Comparison of ENCODE assay signal across 8 cellular contexts in the genomic region with DNA sequence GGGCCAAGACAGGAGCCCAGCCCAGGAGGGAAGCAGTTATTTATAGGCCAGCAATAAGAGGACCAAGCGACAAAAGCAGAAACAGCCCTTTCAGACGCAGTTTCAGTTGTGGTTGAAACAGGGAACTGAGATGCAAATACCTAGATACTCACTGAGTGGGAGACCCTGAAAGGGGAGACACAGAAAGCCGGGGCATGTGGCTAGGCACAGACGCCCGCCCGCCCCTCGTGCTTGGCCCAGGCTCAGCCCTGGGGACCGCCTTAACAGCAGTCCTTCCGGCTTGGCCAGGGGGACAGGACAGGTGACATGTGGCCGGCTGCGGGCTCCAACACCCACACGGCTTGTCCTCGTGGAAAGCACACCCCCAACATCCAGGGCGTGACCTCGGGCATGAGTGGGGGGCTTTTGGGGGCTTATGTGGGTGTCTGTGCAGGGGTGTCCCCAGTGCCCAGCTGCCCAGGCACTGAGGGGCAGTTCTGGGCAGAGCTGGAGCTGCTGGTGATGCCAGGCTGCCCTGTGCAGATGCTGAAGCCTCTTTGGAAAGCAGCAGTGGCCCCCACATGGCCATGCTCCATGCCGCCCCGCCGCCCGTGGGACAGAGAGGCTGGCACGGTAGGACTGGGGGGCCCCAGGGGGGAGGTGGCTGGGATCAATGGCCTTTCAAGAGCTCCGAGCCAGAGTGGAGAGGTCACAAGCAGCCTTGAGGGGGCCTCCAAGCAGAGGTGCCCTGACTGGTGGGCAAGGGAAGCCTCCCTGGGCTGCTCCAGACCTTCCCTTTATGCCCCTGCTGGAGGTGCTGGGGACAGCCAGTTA. TPM values are rescaled to one million over a fixed set of nuclear protein-coding genes. Genes with fewer than 3 reads are reported as not detected.
DNase-seq lines count a peak whose midpoint lies in the region; ATAC-seq and TF ChIP-seq lines count a peak whose summit lies in the region.

No MANE protein-coding gene starts in this region.

- DNase-seq in NOMO-1 treated with DMSO at 0.1 percent for 48 hours (lab: John Stamatoyannopoulos, UW; ENCODE audit: unreplicated experiment) (peak; percentile 91), mucosa of descending colon (peak; percentile 30 to 64 (median 35)), AML-193 (lab: John Stamatoyannopoulos, UW) (no peak), epidermal melanocyte (ENCODE audit: insufficient read length, low spot score) (no peak), Right ventricle myocardium inferior (ENCODE audit: missing footprints) (no peak), NCI-H748 (lab: John Stamatoyannopoulos, UW; ENCODE audit: unreplicated experiment) (no peak)

- peak; percentile 82 for ATAC-seq in HG02759 (IDR thresholded peaks at IDR 0.05; ENCODE audit: unreplicated experiment)
- peak; percentile 57 for ATAC-seq in mucosa of descending colon
- ATAC-seq in Right ventricle myocardium inferior = no peak

- no peak for TF ChIP-seq CTCF in mucosa of descending colon (IDR thresholded peaks at IDR 0.05)

- no peak overlapping the region for H3K4me3 ChIP-seq in mucosa of descending colon

- TF ChIP-seq POLR2A in GM18951 (IDR thresholded peaks at IDR 0.05; ENCODE audit: extremely low read depth, insufficient read depth, insufficient read length) = peak; percentile 32

- no peaks in the 10 kb centered on the region for H3K36me3 ChIP-seq in mucosa of descending colon (ENCODE audit: low read depth)

- intact Hi-C loops in mucosa of descending colon (cut with DNase I, micrococcal nuclease) (no loop called here), Right ventricle myocardium inferior (cut with DNase I) (no loop called here)

- in situ Hi-C loops in GM18951 (cut with MboI; ENCODE audit: low sequenced_read_pairs, unreplicated experiment) = no loop called here

- H3K9me3 ChIP-seq in mucosa of descending colon = no peaks in the 10 kb centered on the region

- H3K4me1 ChIP-seq in mucosa of descending colon (ENCODE audit: low read depth) = no peaks in the 10 kb centered on the region

RNA-seq across cellular contexts. Expression of a gene that starts 2.1 kb away (rescaled TPM):
- total RNA-seq in mucosa of descending colon (1 to 10 TPM in 1 of 3 donors, under 1 TPM in 2; 0.38 to 2.2 (median 0.39) TPM), Right ventricle myocardium inferior (not detected)

RNA-seq across cellular contexts. Expression of a gene that starts 51.3 kb away (rescaled TPM):
- total RNA-seq in mucosa of descending colon (100 to 1,000 TPM in 1 of 3 donors, 10 to 100 TPM in 1, 1 to 10 TPM in 1; 4.6 to 145 (median 20.3) TPM), Right ventricle myocardium inferior (2.5 TPM)

RNA-seq across cellular contexts. Expression of a gene that starts 58.8 kb away (rescaled TPM):
- total RNA-seq in mucosa of descending colon (1 to 10 TPM; 6.0 to 8.4 (median 6.9) TPM), Right ventricle myocardium inferior (1.9 TPM)

Comparison
In these comparisons a context has a peak if more than half of its experiments do, and no peak if none do; other contexts are left out.
1. DNase-seq: peak in NOMO-1 treated with DMSO at 0.1 percent for 48 hours (single experiment) and mucosa of descending colon (3 of 3); none in AML-193 (0 of 2), epidermal melanocyte (single experiment), Right ventricle myocardium inferior (single experiment) and NCI-H748 (single experiment).